In the genomic region with DNA sequence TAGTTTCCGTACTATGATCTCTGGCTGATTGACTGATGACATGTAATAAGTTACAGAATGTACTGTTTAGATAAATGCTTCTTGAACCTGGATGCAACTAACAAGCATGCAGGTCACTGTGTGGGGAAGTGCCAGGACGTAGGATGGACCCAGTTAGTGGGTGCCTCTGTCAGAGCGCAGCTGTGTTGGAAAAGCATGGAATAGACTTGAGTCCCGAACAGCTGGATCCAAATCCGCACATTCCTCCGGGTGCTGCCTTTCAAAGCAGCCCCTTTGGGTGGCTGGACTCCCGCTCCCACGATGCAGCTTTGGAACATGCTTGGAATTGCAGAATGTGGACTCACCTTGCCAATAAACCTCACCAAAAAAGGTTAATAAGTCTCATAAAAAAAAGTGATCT, we compare ENCODE assay signal across 17 cellular contexts. TPM values are rescaled to one million over a fixed set of nuclear protein-coding genes. Genes with fewer than 3 reads are reported as not detected.
DNase-seq lines count a peak whose midpoint lies in the region; ATAC-seq and TF ChIP-seq lines count a peak whose summit lies in the region.
"Had no signal": no experiment of that assay in that cellular context is flagged by ENCODE, and none has a peak within 500 bp of the region (broad histone marks: within the 10 kb centered on the region; RNA-seq: fewer than 3 reads in every experiment).

No MANE protein-coding gene starts in this region.

- H3K4me3 ChIP-seq in IMR-90 (ENCODE audit: insufficient read depth, low read depth, low read length) (no peak overlapping the region), PC-3 (ENCODE audit: low read length) (no peak overlapping the region), esophagus muscularis mucosa (no peak overlapping the region)
- H3K4me3 ChIP-seq: HAP-1 had no signal

- H3K79me2 ChIP-seq in PC-3 (ENCODE audit: low read length), result peaks cover 10% of the 10 kb centered on the region

- 88% methylated on average over 5 of the region's 8 CpGs; no CpG with 5 or more reads in 1 of the 2 experiments for WGBS in IMR-90 (ENCODE audit: extremely low coverage in 2 of 2, insufficient read length in 1 of 2), 2 experiments
- whole genome bisulfite sequencing in esophagus muscularis mucosa, result 92% methylated on average over 8 of the region's 8 CpGs

- no peak overlapping the region for H2AFZ ChIP-seq in IMR-90 (replicated peaks; ENCODE audit: low read length, poor library complexity)
- H2AFZ ChIP-seq in PC-3 (ENCODE audit: low read length), result no peak overlapping the region

- H3F3A ChIP-seq in PC-3 (ENCODE audit: low read length, unreplicated experiment), result no peaks in the 10 kb centered on the region

- H3K79me1 ChIP-seq in IMR-90 (ENCODE audit: low read depth in 1 of 2, low read length in 2 of 2), result no peaks in the 10 kb centered on the region

- peaks cover 11% of the 10 kb centered on the region for H3K9me1 ChIP-seq in IMR-90 (ENCODE audit: insufficient read depth, low read length)

- TF ChIP-seq EP300 in esophagus muscularis mucosa (IDR thresholded peaks at IDR 0.05), result no peak

- no peak overlapping the region for H4K5ac ChIP-seq in IMR-90 (ENCODE audit: low read depth, low read length)

- H3K4me1 Mint-ChIP-seq in T-helper 2 cell treated with Interferon-gamma antibody and Interleukin-4, amounts not matched to agents 5 μg/mL and 100 μg/mL, for 36 hours (ENCODE audit: low read depth), result peaks cover 2% of the 10 kb centered on the region

- CTCF ChIA-PET in IMR-90 (lab: Yijun Ruan, JAX) (no interaction called here), PC-3 (lab: Charles Lee) (no interaction called here)

- no peak overlapping the region for H2BK5ac ChIP-seq in IMR-90 (ENCODE audit: low read depth, low read length, poor library complexity, severe bottlenecking)

- H3K4me1 ChIP-seq in IMR-90 (ENCODE audit: control insufficient read depth, insufficient read depth, low read length), result peaks cover 9% of the 10 kb centered on the region
- peaks cover 55% of the 10 kb centered on the region for H3K4me1 ChIP-seq in PC-3 (ENCODE audit: insufficient read depth, low read length)
- H3K4me1 ChIP-seq in esophagus muscularis mucosa, result peaks cover 0 to 5% (median 5%) of the 10 kb centered on the region in 4 donors
- H3K4me1 ChIP-seq: HAP-1 had no signal

- no peaks in the 10 kb centered on the region for H3K36me3 Mint-ChIP-seq in T-helper 2 cell treated with Interferon-gamma antibody and Interleukin-4, amounts not matched to agents 5 μg/mL and 100 μg/mL, for 36 hours (ENCODE audit: low read depth)
- H3K36me3 Mint-ChIP-seq: CD4-positive, alpha-beta memory T cell had no signal

- H4K20me1 ChIP-seq in IMR-90 (ENCODE audit: insufficient read depth, low read length) (no peaks in the 10 kb centered on the region), PC-3 (ENCODE audit: low read length) (no peaks in the 10 kb centered on the region)

- peak overlapping the region; percentile 51; the same call in 1 of the 3 replicates for H2BK15ac ChIP-seq in IMR-90 (ENCODE audit: low read depth, low read length)

- DNase-seq in IMR-90, result no peak
- peak; percentile 33 for DNase-seq in PC-3
- DNase-seq in esophagus muscularis mucosa (ENCODE audit: extremely low spot score), result peak; percentile 90
- no peak for DNase-seq in T-helper 2 cell treated with Interferon-gamma antibody and Interleukin-4, amounts not matched to agents 5 μg/mL and 100 μg/mL, for 36 hours (ENCODE audit: low spot score)
- DNase-seq in erythroblast (lab: John Stamatoyannopoulos, UW), result no peak
- DNase-seq: C1 segment of cervical spinal cord; Calu3; CD4-positive, alpha-beta memory T cell; COR-L47; DMS53; DMS79 treated with DMSO at 0.1 percent for 48 hours; GF-D8; GOT3; HFFc6 had no signal

- peak overlapping the region; percentile 88 for H2AK5ac ChIP-seq in IMR-90 (ENCODE audit: low read depth, low read length)

- no peak overlapping the region for H3K56ac ChIP-seq in IMR-90 (ENCODE audit: extremely low read depth, insufficient read depth, low read length)

- H4K8ac ChIP-seq in IMR-90 (ENCODE audit: low read depth in 2 of 2, low read length in 2 of 2), result peak overlapping the region in 1 of 2 experiments; percentile 40; a peak in 1 of 4 replicates

- no peaks in the 10 kb centered on the region for H3K9me3 Mint-ChIP-seq in T-helper 2 cell treated with Interferon-gamma antibody and Interleukin-4, amounts not matched to agents 5 μg/mL and 100 μg/mL, for 36 hours
- H3K9me3 Mint-ChIP-seq: CD4-positive, alpha-beta memory T cell; HFFc6 had no signal

- POLR2A ChIA-PET in IMR-90 (lab: Charles Lee; ENCODE audit: unreplicated experiment), result no interaction called here
- POLR2A ChIA-PET in PC-3 (lab: Charles Lee; ENCODE audit: unreplicated experiment), result no interaction called here

- H3K4me3 Mint-ChIP-seq in T-helper 2 cell treated with Interferon-gamma antibody and Interleukin-4, amounts not matched to agents 5 μg/mL and 100 μg/mL, for 36 hours, result no peak overlapping the region
- H3K4me3 Mint-ChIP-seq: CD4-positive, alpha-beta memory T cell; HFFc6 had no signal

- H2BK120ac ChIP-seq in IMR-90 (ENCODE audit: low read depth, low read length), result peak overlapping the region; percentile 92

- no peak overlapping the region for H2AK9ac ChIP-seq in IMR-90 (replicated peaks; ENCODE audit: low read depth, low read length, poor library complexity)

- H3K23ac ChIP-seq in IMR-90 (ENCODE audit: low read depth, low read length), result no peak overlapping the region

- peaks cover 23% of the 10 kb centered on the region for H3K27me3 Mint-ChIP-seq in T-helper 2 cell treated with Interferon-gamma antibody and Interleukin-4, amounts not matched to agents 5 μg/mL and 100 μg/mL, for 36 hours (ENCODE audit: low read depth)

- dilution Hi-C loops in IMR-90 (cut with HindIII; ENCODE audit: low sequenced_read_pairs, unreplicated experiment), result no loop called here

- H3K27me3 ChIP-seq in IMR-90 (ENCODE audit: control insufficient read depth, insufficient read depth, low read length) (no peaks in the 10 kb centered on the region), PC-3 (ENCODE audit: low read length) (no peaks in the 10 kb centered on the region), esophagus muscularis mucosa (peaks cover 0 to 22% (median 0%) of the 10 kb centered on the region in 4 donors)

- no peak for ATAC-seq in IMR-90 (ENCODE audit: low read depth)
- ATAC-seq in PC-3, result no peak
- no peak for ATAC-seq in HG03280 (IDR thresholded peaks at IDR 0.05; ENCODE audit: unreplicated experiment)

- H3K27ac ChIP-seq in IMR-90 (ENCODE audit: insufficient read depth, low read length) (no peak overlapping the region), PC-3 (ENCODE audit: low read length) (peak overlapping the region; percentile 70), esophagus muscularis mucosa (replicated peaks in 1 of 4) (no peak overlapping the region)

- H3K4ac ChIP-seq in IMR-90 (ENCODE audit: low read depth, low read length), result peak overlapping the region; percentile 89

- H3K4me2 ChIP-seq in IMR-90 (ENCODE audit: low read depth, low read length) (no peak overlapping the region), PC-3 (ENCODE audit: low read length) (no peak overlapping the region)

- H3K18ac ChIP-seq in IMR-90 (ENCODE audit: low read depth, low read length), result peak overlapping the region; percentile 6; the same call in 1 of the 2 replicates

- in situ Hi-C loops in IMR-90 (cut with MboI; ENCODE audit: low sequenced_read_pairs), result no loop called here

- H3K9me2 ChIP-seq in PC-3 (replicated peaks; ENCODE audit: low read length), result no peaks in the 10 kb centered on the region

- no peak overlapping the region for H3K27ac Mint-ChIP-seq in T-helper 2 cell treated with Interferon-gamma antibody and Interleukin-4, amounts not matched to agents 5 μg/mL and 100 μg/mL, for 36 hours
- H3K27ac Mint-ChIP-seq: CD4-positive, alpha-beta memory T cell had no signal

- no peaks in the 10 kb centered on the region for H3K36me3 ChIP-seq in IMR-90 (ENCODE audit: control insufficient read depth, insufficient read depth, low read length)
- H3K36me3 ChIP-seq in PC-3 (ENCODE audit: low read depth, low read length), result no peaks in the 10 kb centered on the region
- no peaks in the 10 kb centered on the region for H3K36me3 ChIP-seq in esophagus muscularis mucosa
- H3K36me3 ChIP-seq: HAP-1 had no signal

- peak overlapping the region; percentile 96 for H2BK20ac ChIP-seq in IMR-90 (ENCODE audit: low read depth, low read length)

- H3K9ac ChIP-seq in IMR-90 (ENCODE audit: low read depth, low read length), result no peak overlapping the region
- no peak overlapping the region; the same call in 1 of the 2 replicates for H3K9ac ChIP-seq in PC-3 (ENCODE audit: low read length)

- TF ChIP-seq CTCF in IMR-90 (conservative IDR thresholded peaks at IDR 0.05; ENCODE audit: low read depth, low read length) (no peak), PC-3 (conservative IDR thresholded peaks at IDR 0.05; ENCODE audit: low read depth, low read length) (no peak), esophagus muscularis mucosa (IDR thresholded peaks at IDR 0.05) (no peak)

- intact Hi-C loops in IMR-90 (cut with micrococcal nuclease), result no loop called here
- intact Hi-C loops in PC-3 (cut with micrococcal nuclease), result no loop called here
- intact Hi-C loops in esophagus muscularis mucosa (cut with DNase I), result no loop called here

- H3K9me3 ChIP-seq in IMR-90 (ENCODE audit: control insufficient read depth, insufficient read depth, low read length) (no peaks in the 10 kb centered on the region), PC-3 (ENCODE audit: low read length) (no peaks in the 10 kb centered on the region), esophagus muscularis mucosa (no peaks in the 10 kb centered on the region)
- H3K9me3 ChIP-seq: HAP-1 had no signal

- BruUV-seq in IMR-90 (replicated peaks; lab: Mats Ljungman, UMichigan) (no TSS peak), PC-3 (replicated peaks; lab: Mats Ljungman, UMichigan) (no TSS peak)

- TF ChIP-seq POLR2A in IMR-90 (IDR thresholded peaks at IDR 0.05; ENCODE audit: low read depth, low read length) (no peak), esophagus muscularis mucosa (IDR thresholded peaks at IDR 0.05; ENCODE audit: low read depth) (no peak), erythroblast (IDR thresholded peaks at IDR 0.05; ENCODE audit: low read length) (no peak)

- TF ChIP-seq RAD21 in IMR-90 (IDR thresholded peaks at IDR 0.05; ENCODE audit: low read length), result no peak

- 0 out of 2 replicates have a peak overlapping the region, but pooled peaks have one; percentile 52 for H3K14ac ChIP-seq in IMR-90 (replicated peaks; ENCODE audit: low read depth, low read length)

- H4K91ac ChIP-seq in IMR-90 (ENCODE audit: insufficient read depth, low read depth, low read length), result peak overlapping the region; percentile 43; the same call in 1 of the 2 replicates

TF ChIP-seq in IMR-90, 13 proteins besides CTCF, POLR2A, EP300 and RAD21 (continues in another document):
- TF ChIP-seq RCOR1 (IDR thresholded peaks at IDR 0.05; ENCODE audit: insufficient replicate concordance, low read length) (no peak), MAZ (IDR thresholded peaks at IDR 0.05; ENCODE audit: borderline replicate concordance, low read depth, low read length) (no peak), FOS (IDR thresholded peaks at IDR 0.05; ENCODE audit: low read depth, low read length) (no peak)

RNA-seq across cellular contexts. Expression of a gene that starts 35.5 kb away (rescaled TPM):
- total RNA-seq in IMR-90 (2012; rRNA removed) (5.0 and 8.6 TPM in 2 replicates), PC-3 (2014; rRNA removed) (5,398 and 6,043 TPM in 2 replicates), esophagus muscularis mucosa (100 to 1,000 TPM in 1 of 4 donors, 10 to 100 TPM in 3; 36.7 to 131 (median 59.4) TPM)
- 2.9 and 3.1 TPM in 2 replicates for polyA plus RNA-seq in IMR-90 (2012; rRNA removed)
- polyA plus RNA-seq in IMR-90 (2012; cell fraction: cytosol; rRNA removed), result 1.6 and 6.2 TPM in 2 replicates
- polyA plus RNA-seq in IMR-90 (2012; cell fraction: nucleus; rRNA removed; ENCODE audit: low replicate concordance), result 1.4 and 4.7 TPM in 2 replicates
- total RNA-seq: CD4-positive, alpha-beta memory T cell; G401 had no signal
- polyA plus RNA-seq: CD4-positive, alpha-beta memory T cell had no signal

Comparison
In these comparisons a context has a peak if more than half of its experiments do, and no peak if none do; other contexts are left out.
1. DNase-seq: peak in PC-3 (single experiment) and esophagus muscularis mucosa (single experiment); none in IMR-90 (single experiment), T-helper 2 cell treated with Interferon-gamma antibody and Interleukin-4, amounts not matched to agents 5 μg/mL and 100 μg/mL, for 36 hours (single experiment) and erythroblast (0 of 2).
2. RNA of a gene that starts 35.5 kb away (total RNA-seq): 5,398 to 6,043 TPM in PC-3; 36.7 to 131 TPM in esophagus muscularis mucosa and 5.0 to 8.6 TPM in IMR-90; every median in the first group is over 10 times any median in the second.